In genomic region chr7:139490130-139490529, GRCh38 we compare ENCODE assay signal across 16 cellular contexts. TPM values are rescaled to one million over a fixed set of nuclear protein-coding genes. Genes with fewer than 3 reads are reported as not detected.
DNase-seq lines count a peak whose midpoint lies in the region; ATAC-seq and TF ChIP-seq lines count a peak whose summit lies in the region.
"Had no signal": no experiment of that assay in that cellular context is flagged by ENCODE, and none has a peak within 500 bp of the region (broad histone marks: within the 10 kb centered on the region; RNA-seq: fewer than 3 reads in every experiment).

No MANE protein-coding gene starts in this region.

- H3K36me3 ChIP-seq in thymus (ENCODE audit: control insufficient read depth, insufficient read depth) = no peaks in the 10 kb centered on the region
- no peaks in the 10 kb centered on the region for H3K36me3 ChIP-seq in gastroesophageal sphincter
- H3K36me3 ChIP-seq: uterus had no signal

- H3K4me3 ChIP-seq in epithelial cell of esophagus (ENCODE audit: low read length) = no peak overlapping the region
- H3K4me3 ChIP-seq in thymus (ENCODE audit: low read length) = no peak overlapping the region
- no peak overlapping the region for H3K4me3 ChIP-seq in gastroesophageal sphincter
- H3K4me3 ChIP-seq: uterus had no signal

- no peak for TF ChIP-seq EP300 in gastroesophageal sphincter (IDR thresholded peaks at IDR 0.05)

- H3K9me3 ChIP-seq in thymus (ENCODE audit: control insufficient read depth) (no peaks in the 10 kb centered on the region), gastroesophageal sphincter (peaks cover 0 to 17% (median 0%) of the 10 kb centered on the region in 3 donors)
- H3K9me3 ChIP-seq: uterus had no signal

- DNase-seq in LoVo (ENCODE audit: low spot score) = peak; percentile 22
- DNase-seq in NCI-H345 (lab: John Stamatoyannopoulos, UW) = peak; percentile 78
- DNase-seq in epithelial cell of esophagus (ENCODE audit: low read depth) = peak; percentile 77
- DNase-seq in Ammon's horn (ENCODE audit: low spot score) = no peak
- no peak for DNase-seq in activated T-cell treated with anti-CD3 and anti-CD28 coated beads, Interleukin-2, amount 50 U/mL, for 48 hours
- DNase-seq: activated CD8-positive, alpha-beta memory T cell treated with anti-CD3 and anti-CD28 coated beads, Interleukin-2, amount 50 U/mL, for 4 hours; GOT3; head of caudate nucleus; KG1; naive B cell; uterus had no signal

- H3K4me1 ChIP-seq in thymus (ENCODE audit: control insufficient read depth, insufficient read depth, low read length) (no peaks in the 10 kb centered on the region), gastroesophageal sphincter (no peaks in the 10 kb centered on the region)
- H3K4me1 ChIP-seq: uterus had no signal

- WGBS in thymus = 93% methylated on average over 5 of the region's 5 CpGs
- WGBS in gastroesophageal sphincter (ENCODE audit: low coverage in 1 of 2), 2 donors = 60% methylated on average over 2 of the region's 5 CpGs; no CpG with 5 or more reads in 1 of the 2 donors

- no peak for TF ChIP-seq CTCF in epithelial cell of esophagus (IDR thresholded peaks at IDR 0.05; ENCODE audit: insufficient read depth, low read depth, low read length, missing control alignments)
- no peak for TF ChIP-seq CTCF in gastroesophageal sphincter (IDR thresholded peaks at IDR 0.05)

- TF ChIP-seq POLR2A in gastroesophageal sphincter (IDR thresholded peaks at IDR 0.05) = no peak

- H3K27ac ChIP-seq in thymus (ENCODE audit: low read depth) = peak overlapping the region; percentile 3
- H3K27ac ChIP-seq in gastroesophageal sphincter = no peak overlapping the region
- H3K27ac ChIP-seq: C4-2B, uterus had no signal

- H3K27me3 ChIP-seq in thymus (ENCODE audit: control insufficient read depth, insufficient read depth) (no peaks in the 10 kb centered on the region), gastroesophageal sphincter (peaks cover 41% of the 10 kb centered on the region)
- H3K27me3 ChIP-seq: uterus had no signal

- no peak for ATAC-seq in gastroesophageal sphincter
- ATAC-seq: activated CD4-positive, CD25-positive, alpha-beta regulatory T cell treated with anti-CD3 and anti-CD28 coated beads, Interleukin-2, amount 50 U/mL, for 24 hours; activated naive CD4-positive, alpha-beta T cell treated with anti-CD3 and anti-CD28 coated beads, Interleukin-2, amount 50 U/mL, for 72 hours had no signal

RNA-seq across cellular contexts. Expression of gene KLRG2, which starts 6.7 kb away (rescaled TPM):
- polyA plus RNA-seq in thymus = 1.9 TPM
- total RNA-seq in gastroesophageal sphincter = under 1 TPM in 2 of 4 donors, not detected in 2; 0.67 to 0.81 TPM

RNA-seq across cellular contexts. Expression of gene CLEC2L, which starts 33.4 kb away (rescaled TPM):
- 0.41 TPM for polyA plus RNA-seq in thymus
- under 1 TPM in 1 of 4 donors, not detected in 3; 0.39 TPM for total RNA-seq in gastroesophageal sphincter
- total RNA-seq: activated naive CD4-positive, alpha-beta T cell treated with anti-CD3 and anti-CD28 coated beads, Interleukin-2, amount 50 U/mL, for 72 hours had no signal

Comparison
In these comparisons a context has a peak if more than half of its experiments do, and no peak if none do; other contexts are left out.
1. DNase-seq: peak in LoVo (single experiment), NCI-H345 (single experiment) and epithelial cell of esophagus (single experiment); none in Ammon's horn (single experiment) and activated T-cell treated with anti-CD3 and anti-CD28 coated beads, Interleukin-2, amount 50 U/mL, for 48 hours (0 of 2).